In the genomic region with DNA sequence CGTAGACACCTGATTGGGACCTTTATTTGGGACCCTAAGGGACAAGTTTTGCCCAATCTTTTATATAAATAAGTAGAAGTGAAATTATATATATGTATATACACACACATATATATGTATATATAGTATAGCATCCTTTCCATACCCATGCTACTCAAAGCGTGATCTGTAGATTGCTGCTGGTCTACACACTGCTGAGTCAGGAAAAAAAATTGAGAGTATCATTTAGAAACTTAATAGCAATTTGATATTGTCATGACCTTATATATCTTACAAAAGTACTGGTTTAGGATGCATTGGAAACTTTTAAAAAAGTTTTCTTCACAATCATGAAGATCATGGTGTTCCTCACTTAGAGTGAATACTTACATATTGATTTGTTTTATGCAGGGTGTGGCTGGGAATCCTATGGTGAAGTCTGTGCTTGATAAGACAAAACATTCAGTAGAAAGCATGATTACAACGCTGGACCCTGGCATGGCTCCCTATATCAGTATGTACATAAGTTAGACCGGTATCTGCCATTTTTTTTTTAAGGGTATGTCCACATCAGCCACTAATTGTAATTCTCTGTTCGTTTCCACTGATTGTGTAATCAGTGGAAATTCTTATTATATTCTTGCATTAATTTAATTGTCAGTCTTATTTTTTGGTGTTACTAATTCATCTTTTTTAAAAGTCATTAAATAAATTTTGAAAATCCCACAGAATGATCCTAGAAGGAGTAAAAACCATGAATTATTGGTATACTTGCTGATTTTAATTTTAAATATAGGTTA, we compare ENCODE assay signal across 8 cellular contexts.
"Had no signal": no experiment of that assay in that cellular context is flagged by ENCODE, and none has a peak within 500 bp of the region (broad histone marks: within the 10 kb centered on the region; RNA-seq: fewer than 3 reads in every experiment).

No MANE protein-coding gene starts in this region.

- H2AFZ ChIP-seq: GM23248 had no signal

- ATAC-seq: HCT116 had no signal

- H3K9me3 ChIP-seq: HAP-1 had no signal

- DNase-seq: GOT3, H7, HFFc6, KG1 had no signal

- H3K27ac ChIP-seq: GM23248, HL-60 had no signal

- H3K9ac ChIP-seq: GM23248 had no signal

- H3K4me3 ChIP-seq: GM23248, HAP-1 had no signal
